In genomic region chr14:67457782-67458181, GRCh38 we compare ENCODE assay signal across 12 cellular contexts. TPM values are rescaled to one million over a fixed set of nuclear protein-coding genes. Genes with fewer than 3 reads are reported as not detected.
DNase-seq lines count a peak whose midpoint lies in the region; TF ChIP-seq lines count a peak whose summit lies in the region.
"Had no signal": no experiment of that assay in that cellular context is flagged by ENCODE, and none has a peak within 500 bp of the region (broad histone marks: within the 10 kb centered on the region; RNA-seq: fewer than 3 reads in every experiment).

No MANE protein-coding gene starts in this region.

- H3K4me1 ChIP-seq in adipocyte (ENCODE audit: control insufficient read depth, insufficient read depth, low read length) (peaks cover 13% of the 10 kb centered on the region), OCI-LY7 (ENCODE audit: insufficient read depth, low read length, poor library complexity, severe bottlenecking) (no peaks in the 10 kb centered on the region)

- H3K4me3 ChIP-seq in LNCaP clone FGC (ENCODE audit: low read depth, low read length) (no peak overlapping the region), adipocyte (ENCODE audit: low read length) (no peak overlapping the region), OCI-LY7 (ENCODE audit: low read depth, low read length, poor library complexity, severe bottlenecking) (no peak overlapping the region)

- no peaks in the 10 kb centered on the region for H3K9me2 ChIP-seq in OCI-LY7 (ENCODE audit: insufficient read depth, low read length)

- H3K36me3 ChIP-seq in adipocyte (ENCODE audit: control insufficient read depth, insufficient read depth, low read length, severe bottlenecking) (no peaks in the 10 kb centered on the region), OCI-LY7 (ENCODE audit: insufficient read depth, low read length) (no peaks in the 10 kb centered on the region)

- DNase-seq in LNCaP clone FGC (ENCODE audit: low read depth) = peak; percentile 42
- DNase-seq in adipocyte (ENCODE audit: low read depth) = peak; percentile 8
- DNase-seq in left kidney (ENCODE audit: low read depth, low spot score) = peak; percentile 93
- DNase-seq in OCI-LY7 (ENCODE audit: low spot score) = no peak
- no peak for DNase-seq in SHP77 treated with DMSO at 0.1 percent for 48 hours (lab: John Stamatoyannopoulos, UW)
- DNase-seq in KG1 (lab: John Stamatoyannopoulos, UW) = no peak
- DNase-seq in stimulated activated CD4-positive, alpha-beta T cell treated with anti-CD3 and anti-CD28 coated beads, Interleukin-12 subunit alpha, Interleukin-12 subunit beta, amount 100 ng/mL, for 4 hours = no peak
- DNase-seq: activated naive CD8-positive, alpha-beta T cell treated with anti-CD3 and anti-CD28 coated beads, Interleukin-2, amount 10 ng/mL, durations not matched to agents 7 days and 5 days; GDM1; MV-4-11 had no signal

- H3K9me3 ChIP-seq in adipocyte (ENCODE audit: control insufficient read depth, low read length) (no peaks in the 10 kb centered on the region), OCI-LY7 (ENCODE audit: low read length) (no peaks in the 10 kb centered on the region)

- H3K27ac ChIP-seq in 22Rv1 (peak overlapping the region; percentile 27; the same call in 1 of the 2 replicates), OCI-LY7 (ENCODE audit: low read depth, low read length, poor library complexity, severe bottlenecking) (no peak overlapping the region)
- H3K27ac ChIP-seq: HL-60 had no signal

- peaks cover 26% of the 10 kb centered on the region for H3K27me3 ChIP-seq in adipocyte (replicated peaks; ENCODE audit: control insufficient read depth, insufficient read depth, low read length)

- BruUV-seq in OCI-LY7 (replicated peaks; lab: Mats Ljungman, UMichigan) = no TSS peak

- no peak overlapping the region for H3K9ac ChIP-seq in adipocyte (ENCODE audit: low read length)

- no peak overlapping the region for H3K4me2 ChIP-seq in OCI-LY7 (ENCODE audit: low read length)

- no peaks in the 10 kb centered on the region for H4K20me1 ChIP-seq in OCI-LY7 (ENCODE audit: insufficient read depth, low read length)

- intact Hi-C loops in OCI-LY7 (cut with micrococcal nuclease; ENCODE audit: unreplicated experiment) = no loop called here

- H3K79me2 ChIP-seq in OCI-LY7 (ENCODE audit: insufficient read depth, low read depth, low read length) = no peaks in the 10 kb centered on the region

- POLR2A ChIA-PET in OCI-LY7 (lab: Charles Lee) = no interaction called here

- CTCF ChIA-PET in OCI-LY7 (lab: Charles Lee; ENCODE audit: unreplicated experiment) = interaction anchor here (1.4 kb wide), 1 partner anchor 9 kb away, joined by 5 read pairs; no protein-coding TSS in a partner anchor

- H2AFZ ChIP-seq in OCI-LY7 (ENCODE audit: low read length) = no peak overlapping the region

- TF ChIP-seq CTCF in 22Rv1 (IDR thresholded peaks at IDR 0.05) = no peak
- TF ChIP-seq CTCF in LNCaP clone FGC (IDR thresholded peaks at IDR 0.05; ENCODE audit: control insufficient read depth, extremely low read depth, insufficient read depth) = no peak
- TF ChIP-seq CTCF in OCI-LY7 (conservative IDR thresholded peaks at IDR 0.05; ENCODE audit: low read length) = no peak

RNA-seq across cellular contexts. Expression of gene TMEM229B, which starts 30.7 kb away (rescaled TPM):
- total RNA-seq in OCI-LY7 (2014; rRNA removed; shearing (Covaris generic)) = 3.9 and 4.8 TPM in 2 replicates
- total RNA-seq in OCI-LY7 (2022) = 8.5 and 11.7 TPM in 2 replicates

RNA-seq across cellular contexts. Expression of gene PLEK2, which starts 45.8 kb away (rescaled TPM):
- total RNA-seq in OCI-LY7 (2014; rRNA removed; shearing (Covaris generic)) = not detected in 2 replicates
- not detected in 2 replicates for total RNA-seq in OCI-LY7 (2022)

Comparison
In these comparisons a context has a peak if more than half of its experiments do, and no peak if none do; other contexts are left out.
1. DNase-seq: peak in LNCaP clone FGC (single experiment), adipocyte (single experiment) and left kidney (single experiment); none in OCI-LY7 (single experiment), SHP77 treated with DMSO at 0.1 percent for 48 hours (single experiment), KG1 (single experiment) and stimulated activated CD4-positive, alpha-beta T cell treated with anti-CD3 and anti-CD28 coated beads, Interleukin-12 subunit alpha, Interleukin-12 subunit beta, amount 100 ng/mL, for 4 hours (single experiment).